Comparison of ENCODE assay signal across 1 cellular context in the genomic region with DNA sequence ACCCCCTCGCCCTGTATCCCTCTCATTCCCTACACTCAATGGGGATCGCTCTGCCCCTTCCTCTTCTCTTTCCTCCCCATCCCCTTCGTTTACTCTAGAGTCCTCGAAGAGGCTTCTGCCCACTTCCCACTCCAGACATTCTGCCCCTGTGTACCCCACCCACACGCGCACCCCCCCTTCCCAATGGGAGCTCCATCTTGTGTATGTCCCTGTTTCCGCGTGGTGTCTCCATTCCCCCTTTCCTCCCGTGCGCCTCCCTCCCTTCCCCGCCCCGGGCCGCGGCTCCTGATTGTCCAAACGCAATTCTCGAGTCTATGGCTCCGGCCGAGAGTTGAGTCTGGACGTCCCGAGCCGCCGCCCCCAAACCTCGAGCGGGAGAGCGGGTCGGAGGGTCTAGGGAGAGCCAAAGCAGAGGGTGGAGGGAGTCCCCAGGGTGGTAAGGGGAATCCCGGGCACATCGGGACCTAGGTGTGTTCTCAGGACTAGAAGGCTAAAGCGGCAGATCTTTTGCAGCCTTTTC.
TF ChIP-seq lines count a peak whose summit lies in the region.

No MANE protein-coding gene starts in this region.

TF ChIP-seq in HepG2, 621 proteins besides CTCF, POLR2A, EP300 and RAD21 (continues in another document):
- TF ChIP-seq ZNF441 (CRISPR knock-in tag; IDR thresholded peaks at IDR 0.05; ENCODE audit: borderline replicate concordance) (0 out of 2 replicates have a peak, but pooled peaks have one; percentile 5), PPARG (CRISPR knock-in tag; conservative IDR thresholded peaks at IDR 0.05) (no peak), ZNF260 (CRISPR knock-in tag; IDR thresholded peaks at IDR 0.05; ENCODE audit: borderline replicate concordance, low read depth) (no peak), ZNF33A (CRISPR knock-in tag; IDR thresholded peaks at IDR 0.05; ENCODE audit: borderline replicate concordance) (0 out of 2 replicates have a peak, but pooled peaks have one; percentile 49), CEBPG (CRISPR knock-in tag; IDR thresholded peaks at IDR 0.05) (no peak), TCF7L2 (IDR thresholded peaks at IDR 0.05; ENCODE audit: low read depth, low read length) (no peak), TCF12 (IDR thresholded peaks at IDR 0.05) (no peak), TCF12 (CRISPR knock-in tag; IDR thresholded peaks at IDR 0.05) (no peak), ZFP90 (CRISPR knock-in tag; IDR thresholded peaks at IDR 0.05; ENCODE audit: borderline replicate concordance) (0 out of 2 replicates have a peak, but pooled peaks have one; percentile 32), ZNF670 (CRISPR knock-in tag; IDR thresholded peaks at IDR 0.05; ENCODE audit: borderline replicate concordance) (0 out of 2 replicates have a peak, but pooled peaks have one; percentile 60), ZNF777 (CRISPR knock-in tag; IDR thresholded peaks at IDR 0.05) (0 out of 2 replicates have a peak, but pooled peaks have one; percentile 29), RBM22 (optimal IDR thresholded peaks at IDR 0.05; ENCODE audit: low read length) (peak; percentile 14), HNF4G (IDR thresholded peaks at IDR 0.05; ENCODE audit: borderline replicate concordance, low read depth, low read length) (no peak), HNF4G (CRISPR knock-in tag; IDR thresholded peaks at IDR 0.05; ENCODE audit: borderline replicate concordance, low read depth) (0 out of 2 replicates have a peak, but pooled peaks have one; percentile 7), NCOA5 (CRISPR knock-in tag; IDR thresholded peaks at IDR 0.05) (no peak), ZNF138 (CRISPR knock-in tag; IDR thresholded peaks at IDR 0.05; ENCODE audit: low read depth) (peak; percentile 24; the same call in 1 of the 2 replicates), ZNF253 (CRISPR knock-in tag; IDR thresholded peaks at IDR 0.05; ENCODE audit: borderline replicate concordance) (0 out of 2 replicates have a peak, but pooled peaks have one; percentile 10), PCBP2 (optimal IDR thresholded peaks at IDR 0.05; ENCODE audit: low read depth, low read length, poor library complexity, severe bottlenecking) (no peak), NR2C2 (CRISPR knock-in tag; IDR thresholded peaks at IDR 0.05; ENCODE audit: borderline replicate concordance) (no peak), PHF20 (CRISPR knock-in tag; IDR thresholded peaks at IDR 0.05) (no peak), MAZ (IDR thresholded peaks at IDR 0.05; ENCODE audit: borderline replicate concordance, low read depth, low read length) (no peak), MAZ (CRISPR knock-in tag; IDR thresholded peaks at IDR 0.05; ENCODE audit: low read depth) (peak; percentile 81; the same call in 1 of the 2 replicates), ZNF816 (CRISPR knock-in tag; IDR thresholded peaks at IDR 0.05; ENCODE audit: borderline replicate concordance) (peak; percentile 72; the same call in 1 of the 2 replicates), PRMT3 (CRISPR knock-in tag; IDR thresholded peaks at IDR 0.05; ENCODE audit: borderline replicate concordance, low read depth) (0 out of 2 replicates have a peak, but pooled peaks have one; percentile 8), ZNF296 (CRISPR knock-in tag; conservative IDR thresholded peaks at IDR 0.05) (0 out of 2 replicates have a peak, but pooled peaks have one; percentile 24), AGO2 (optimal IDR thresholded peaks at IDR 0.05; ENCODE audit: low read depth, low read length) (peak; percentile 82), KLF9 (CRISPR knock-in tag; IDR thresholded peaks at IDR 0.05; ENCODE audit: low read depth) (0 out of 2 replicates have a peak, but pooled peaks have one; percentile 24), MED8 (CRISPR knock-in tag; IDR thresholded peaks at IDR 0.05; ENCODE audit: insufficient replicate concordance) (peak; percentile 5), ZC3H4 (CRISPR knock-in tag; IDR thresholded peaks at IDR 0.05; ENCODE audit: borderline replicate concordance) (peak; percentile 54; the same call in 1 of the 2 replicates), ZNF678 (CRISPR knock-in tag; IDR thresholded peaks at IDR 0.05) (peak; percentile 20; the same call in 1 of the 2 replicates), HIVEP1 (CRISPR knock-in tag; IDR thresholded peaks at IDR 0.05) (0 out of 2 replicates have a peak, but pooled peaks have one; percentile 14), SIN3B (IDR thresholded peaks at IDR 0.05; ENCODE audit: low read length) (no peak), DNMT1 (CRISPR knock-in tag; IDR thresholded peaks at IDR 0.05) (no peak), ZNF451 (CRISPR knock-in tag; IDR thresholded peaks at IDR 0.05) (peak; percentile 6; the same call in 1 of the 2 replicates), ZNF224 (CRISPR knock-in tag; IDR thresholded peaks at IDR 0.05) (no peak), NFYC (CRISPR knock-in tag; IDR thresholded peaks at IDR 0.05) (peak; percentile 8; the same call in 1 of the 2 replicates), TBX2 (CRISPR knock-in tag; IDR thresholded peaks at IDR 0.05; ENCODE audit: borderline replicate concordance) (peak; percentile 37)
- TF ChIP-seq, protein P1, sequence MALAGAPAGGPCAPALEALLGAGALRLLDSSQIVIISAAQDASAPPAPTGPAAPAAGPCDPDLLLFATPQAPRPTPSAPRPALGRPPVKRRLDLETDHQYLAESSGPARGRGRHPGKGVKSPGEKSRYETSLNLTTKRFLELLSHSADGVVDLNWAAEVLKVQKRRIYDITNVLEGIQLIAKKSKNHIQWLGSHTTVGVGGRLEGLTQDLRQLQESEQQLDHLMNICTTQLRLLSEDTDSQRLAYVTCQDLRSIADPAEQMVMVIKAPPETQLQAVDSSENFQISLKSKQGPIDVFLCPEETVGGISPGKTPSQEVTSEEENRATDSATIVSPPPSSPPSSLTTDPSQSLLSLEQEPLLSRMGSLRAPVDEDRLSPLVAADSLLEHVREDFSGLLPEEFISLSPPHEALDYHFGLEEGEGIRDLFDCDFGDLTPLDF (CRISPR knock-in tag; IDR thresholded peaks at IDR 0.05) = no peak
- TF ChIP-seq, protein P2, sequence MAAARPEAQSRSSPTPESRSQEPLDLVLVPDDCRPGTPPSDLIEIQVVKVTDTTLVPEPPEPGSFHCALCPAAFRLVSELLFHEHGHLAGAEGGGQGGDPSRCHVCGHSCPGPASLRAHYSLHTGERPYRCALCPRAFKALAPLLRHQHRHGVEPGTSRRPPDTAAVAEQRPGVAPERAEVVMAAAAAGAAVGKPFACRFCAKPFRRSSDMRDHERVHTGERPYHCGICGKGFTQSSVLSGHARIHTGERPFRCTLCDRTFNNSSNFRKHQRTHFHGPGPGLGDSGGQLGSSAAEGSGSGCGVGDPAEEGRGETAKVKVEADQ (CRISPR knock-in tag; IDR thresholded peaks at IDR 0.05; ENCODE audit: borderline replicate concordance) = peak; percentile 10; the same call in 1 of the 2 replicates
- TF ChIP-seq, protein P3, sequence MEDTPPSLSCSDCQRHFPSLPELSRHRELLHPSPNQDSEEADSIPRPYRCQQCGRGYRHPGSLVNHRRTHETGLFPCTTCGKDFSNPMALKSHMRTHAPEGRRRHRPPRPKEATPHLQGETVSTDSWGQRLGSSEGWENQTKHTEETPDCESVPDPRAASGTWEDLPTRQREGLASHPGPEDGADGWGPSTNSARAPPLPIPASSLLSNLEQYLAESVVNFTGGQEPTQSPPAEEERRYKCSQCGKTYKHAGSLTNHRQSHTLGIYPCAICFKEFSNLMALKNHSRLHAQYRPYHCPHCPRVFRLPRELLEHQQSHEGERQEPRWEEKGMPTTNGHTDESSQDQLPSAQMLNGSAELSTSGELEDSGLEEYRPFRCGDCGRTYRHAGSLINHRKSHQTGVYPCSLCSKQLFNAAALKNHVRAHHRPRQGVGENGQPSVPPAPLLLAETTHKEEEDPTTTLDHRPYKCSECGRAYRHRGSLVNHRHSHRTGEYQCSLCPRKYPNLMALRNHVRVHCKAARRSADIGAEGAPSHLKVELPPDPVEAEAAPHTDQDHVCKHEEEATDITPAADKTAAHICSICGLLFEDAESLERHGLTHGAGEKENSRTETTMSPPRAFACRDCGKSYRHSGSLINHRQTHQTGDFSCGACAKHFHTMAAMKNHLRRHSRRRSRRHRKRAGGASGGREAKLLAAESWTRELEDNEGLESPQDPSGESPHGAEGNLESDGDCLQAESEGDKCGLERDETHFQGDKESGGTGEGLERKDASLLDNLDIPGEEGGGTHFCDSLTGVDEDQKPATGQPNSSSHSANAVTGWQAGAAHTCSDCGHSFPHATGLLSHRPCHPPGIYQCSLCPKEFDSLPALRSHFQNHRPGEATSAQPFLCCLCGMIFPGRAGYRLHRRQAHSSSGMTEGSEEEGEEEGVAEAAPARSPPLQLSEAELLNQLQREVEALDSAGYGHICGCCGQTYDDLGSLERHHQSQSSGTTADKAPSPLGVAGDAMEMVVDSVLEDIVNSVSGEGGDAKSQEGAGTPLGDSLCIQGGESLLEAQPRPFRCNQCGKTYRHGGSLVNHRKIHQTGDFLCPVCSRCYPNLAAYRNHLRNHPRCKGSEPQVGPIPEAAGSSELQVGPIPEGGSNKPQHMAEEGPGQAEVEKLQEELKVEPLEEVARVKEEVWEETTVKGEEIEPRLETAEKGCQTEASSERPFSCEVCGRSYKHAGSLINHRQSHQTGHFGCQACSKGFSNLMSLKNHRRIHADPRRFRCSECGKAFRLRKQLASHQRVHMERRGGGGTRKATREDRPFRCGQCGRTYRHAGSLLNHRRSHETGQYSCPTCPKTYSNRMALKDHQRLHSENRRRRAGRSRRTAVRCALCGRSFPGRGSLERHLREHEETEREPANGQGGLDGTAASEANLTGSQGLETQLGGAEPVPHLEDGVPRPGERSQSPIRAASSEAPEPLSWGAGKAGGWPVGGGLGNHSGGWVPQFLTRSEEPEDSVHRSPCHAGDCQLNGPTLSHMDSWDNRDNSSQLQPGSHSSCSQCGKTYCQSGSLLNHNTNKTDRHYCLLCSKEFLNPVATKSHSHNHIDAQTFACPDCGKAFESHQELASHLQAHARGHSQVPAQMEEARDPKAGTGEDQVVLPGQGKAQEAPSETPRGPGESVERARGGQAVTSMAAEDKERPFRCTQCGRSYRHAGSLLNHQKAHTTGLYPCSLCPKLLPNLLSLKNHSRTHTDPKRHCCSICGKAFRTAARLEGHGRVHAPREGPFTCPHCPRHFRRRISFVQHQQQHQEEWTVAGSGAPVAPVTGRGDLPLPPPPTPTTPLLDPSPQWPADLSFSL (CRISPR knock-in tag; IDR thresholded peaks at IDR 0.05) = 0 out of 2 replicates have a peak, but pooled peaks have one; percentile 52
- TF ChIP-seq, protein P4, sequence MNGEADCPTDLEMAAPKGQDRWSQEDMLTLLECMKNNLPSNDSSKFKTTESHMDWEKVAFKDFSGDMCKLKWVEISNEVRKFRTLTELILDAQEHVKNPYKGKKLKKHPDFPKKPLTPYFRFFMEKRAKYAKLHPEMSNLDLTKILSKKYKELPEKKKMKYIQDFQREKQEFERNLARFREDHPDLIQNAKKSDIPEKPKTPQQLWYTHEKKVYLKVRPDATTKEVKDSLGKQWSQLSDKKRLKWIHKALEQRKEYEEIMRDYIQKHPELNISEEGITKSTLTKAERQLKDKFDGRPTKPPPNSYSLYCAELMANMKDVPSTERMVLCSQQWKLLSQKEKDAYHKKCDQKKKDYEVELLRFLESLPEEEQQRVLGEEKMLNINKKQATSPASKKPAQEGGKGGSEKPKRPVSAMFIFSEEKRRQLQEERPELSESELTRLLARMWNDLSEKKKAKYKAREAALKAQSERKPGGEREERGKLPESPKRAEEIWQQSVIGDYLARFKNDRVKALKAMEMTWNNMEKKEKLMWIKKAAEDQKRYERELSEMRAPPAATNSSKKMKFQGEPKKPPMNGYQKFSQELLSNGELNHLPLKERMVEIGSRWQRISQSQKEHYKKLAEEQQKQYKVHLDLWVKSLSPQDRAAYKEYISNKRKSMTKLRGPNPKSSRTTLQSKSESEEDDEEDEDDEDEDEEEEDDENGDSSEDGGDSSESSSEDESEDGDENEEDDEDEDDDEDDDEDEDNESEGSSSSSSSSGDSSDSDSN (CRISPR knock-in tag; IDR thresholded peaks at IDR 0.05) = peak; percentile 38; the same call in 1 of the 2 replicates
- TF ChIP-seq, protein P5, sequence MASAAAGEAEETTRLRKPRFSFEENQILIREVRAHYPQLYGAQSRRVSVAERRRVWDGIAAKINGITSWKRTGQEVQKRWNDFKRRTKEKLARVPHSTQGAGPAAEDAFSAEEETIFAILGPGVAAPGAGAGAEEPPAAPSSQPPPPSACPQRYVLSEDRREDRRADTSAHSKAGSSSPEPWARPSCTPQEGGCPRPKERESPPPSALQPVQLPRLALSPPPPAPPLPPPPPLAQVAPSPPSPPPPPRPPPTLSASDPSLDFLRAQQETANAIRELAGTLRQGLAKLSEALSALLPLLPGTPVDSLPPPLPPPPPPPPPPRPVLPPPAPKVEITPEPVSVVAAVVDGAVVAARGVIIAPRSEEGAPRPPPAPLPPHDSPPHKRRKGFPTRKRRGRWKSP (CRISPR knock-in tag; IDR thresholded peaks at IDR 0.05) = 0 out of 2 replicates have a peak, but pooled peaks have one; percentile 35
- TF ChIP-seq, protein P6, sequence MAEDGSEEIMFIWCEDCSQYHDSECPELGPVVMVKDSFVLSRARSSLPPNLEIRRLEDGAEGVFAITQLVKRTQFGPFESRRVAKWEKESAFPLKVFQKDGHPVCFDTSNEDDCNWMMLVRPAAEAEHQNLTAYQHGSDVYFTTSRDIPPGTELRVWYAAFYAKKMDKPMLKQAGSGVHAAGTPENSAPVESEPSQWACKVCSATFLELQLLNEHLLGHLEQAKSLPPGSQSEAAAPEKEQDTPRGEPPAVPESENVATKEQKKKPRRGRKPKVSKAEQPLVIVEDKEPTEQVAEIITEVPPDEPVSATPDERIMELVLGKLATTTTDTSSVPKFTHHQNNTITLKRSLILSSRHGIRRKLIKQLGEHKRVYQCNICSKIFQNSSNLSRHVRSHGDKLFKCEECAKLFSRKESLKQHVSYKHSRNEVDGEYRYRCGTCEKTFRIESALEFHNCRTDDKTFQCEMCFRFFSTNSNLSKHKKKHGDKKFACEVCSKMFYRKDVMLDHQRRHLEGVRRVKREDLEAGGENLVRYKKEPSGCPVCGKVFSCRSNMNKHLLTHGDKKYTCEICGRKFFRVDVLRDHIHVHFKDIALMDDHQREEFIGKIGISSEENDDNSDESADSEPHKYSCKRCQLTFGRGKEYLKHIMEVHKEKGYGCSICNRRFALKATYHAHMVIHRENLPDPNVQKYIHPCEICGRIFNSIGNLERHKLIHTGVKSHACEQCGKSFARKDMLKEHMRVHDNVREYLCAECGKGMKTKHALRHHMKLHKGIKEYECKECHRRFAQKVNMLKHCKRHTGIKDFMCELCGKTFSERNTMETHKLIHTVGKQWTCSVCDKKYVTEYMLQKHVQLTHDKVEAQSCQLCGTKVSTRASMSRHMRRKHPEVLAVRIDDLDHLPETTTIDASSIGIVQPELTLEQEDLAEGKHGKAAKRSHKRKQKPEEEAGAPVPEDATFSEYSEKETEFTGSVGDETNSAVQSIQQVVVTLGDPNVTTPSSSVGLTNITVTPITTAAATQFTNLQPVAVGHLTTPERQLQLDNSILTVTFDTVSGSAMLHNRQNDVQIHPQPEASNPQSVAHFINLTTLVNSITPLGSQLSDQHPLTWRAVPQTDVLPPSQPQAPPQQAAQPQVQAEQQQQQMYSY (CRISPR knock-in tag; IDR thresholded peaks at IDR 0.05) = peak; percentile 6; the same call in 1 of the 2 replicates
